8 cellular contexts compared by ENCODE assay signal in the genomic region with DNA sequence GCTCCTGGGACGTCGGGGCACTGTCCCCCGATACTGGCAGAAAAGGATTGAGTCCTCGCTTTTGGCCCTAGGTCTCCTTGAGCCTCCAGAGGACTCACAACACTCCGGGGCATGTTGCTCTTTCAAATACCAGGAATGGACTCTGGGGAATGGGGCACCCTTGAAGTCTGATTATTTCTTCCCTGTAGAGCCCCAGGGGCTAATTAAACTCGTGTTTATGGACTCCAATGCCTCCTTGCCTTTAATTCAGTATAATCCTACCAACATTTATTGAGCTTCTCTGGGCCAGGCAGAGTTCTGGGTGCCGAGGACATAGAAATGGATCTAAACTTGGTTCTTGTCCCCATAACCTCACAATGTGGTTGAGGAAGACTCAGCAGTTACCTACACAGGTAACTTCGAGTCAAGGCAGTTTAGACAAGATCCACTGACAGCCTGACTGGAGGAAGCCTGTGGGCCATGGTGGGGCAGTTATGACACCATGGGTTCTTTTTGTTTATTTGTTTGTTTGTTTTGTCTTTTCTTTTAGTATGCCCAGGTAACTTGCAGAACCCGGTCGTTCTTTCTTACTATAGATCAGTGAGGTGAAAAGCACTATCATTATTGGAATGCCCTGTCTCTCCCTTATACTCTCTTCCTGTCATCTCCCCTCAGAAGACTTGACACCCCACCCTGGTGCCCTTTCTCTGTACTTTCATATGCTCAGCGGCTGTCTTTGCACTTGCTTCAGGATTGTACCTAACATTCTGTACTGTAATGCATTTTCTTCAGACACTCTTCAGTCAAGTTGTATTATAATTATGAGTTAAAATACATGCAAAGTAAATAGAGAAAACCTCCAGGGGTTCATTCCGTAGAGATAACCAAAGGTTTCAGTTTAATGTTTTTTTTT. TPM values are rescaled to one million over a fixed set of nuclear protein-coding genes. Genes with fewer than 3 reads are reported as not detected.
DNase-seq lines count a peak whose midpoint lies in the region; ATAC-seq and TF ChIP-seq lines count a peak whose summit lies in the region.

No MANE protein-coding gene starts in this region.

- H4K20me1 ChIP-seq in DOHH2 (ENCODE audit: control insufficient read depth, insufficient read depth, low read depth, low read length) (no peaks in the 10 kb centered on the region), HCT116 (ENCODE audit: insufficient read depth) (no peaks in the 10 kb centered on the region)

- BruUV-seq in HCT116 (replicated peaks; lab: Mats Ljungman, UMichigan) = TSS peak; percentile 36

- WGBS in ectodermal cell, 2 experiments = 41 to 42% methylated on average over 12 of the region's 12 CpGs

- intact Hi-C loops in HCT116 (cut with micrococcal nuclease) = loop anchor here (1.0 to 2.0 kb wide), 2 partner anchors 32 to 113 kb away; no protein-coding TSS in a partner anchor

- H3K4me1 ChIP-seq in DOHH2 (ENCODE audit: control insufficient read depth, low read length) (peaks cover 59% of the 10 kb centered on the region), HCT116 (ENCODE audit: control insufficient read depth in 1 of 2, insufficient read depth in 2 of 2, low read length in 2 of 2) (peaks cover 21 to 83% of the 10 kb centered on the region in 2 experiments), SJSA1 (replicated peaks) (peaks cover 52% of the 10 kb centered on the region), ectodermal cell (ENCODE audit: control insufficient read depth, insufficient read depth, low read length) (no peaks in the 10 kb centered on the region), mucosa of stomach (ENCODE audit: control insufficient read depth, insufficient read depth, low read length) (peaks cover 12% of the 10 kb centered on the region)

- TF ChIP-seq POLR2A in HCT116 (IDR thresholded peaks at IDR 0.05; ENCODE audit: borderline replicate concordance, extremely low read depth, insufficient read depth, insufficient read length) = no peak

- CTCF ChIA-PET in HCT116 (lab: Charles Lee) = interaction anchor here (1.3 to 3.3 kb wide), 4 partner anchors 8 to 39 kb away, joined by 4 to 30 read pairs (median 4); no protein-coding TSS in a partner anchor

- H3K4me3 ChIP-seq in DOHH2 (ENCODE audit: low read length) (peak overlapping the region; percentile 92), HCT116 (replicated peaks in 1 of 2; ENCODE audit: low read depth in 1 of 2, low read length in 2 of 2) (peak overlapping the region; percentile 81), SJSA1 (peak overlapping the region; percentile 81), ectodermal cell (ENCODE audit: insufficient read depth, low read depth, low read length) (peak overlapping the region; percentile 43), mucosa of stomach (ENCODE audit: low read length) (peak overlapping the region; percentile 59)

- peak; percentile 46 for ATAC-seq in HCT116

- TF ChIP-seq RAD21 in HCT116 (IDR thresholded peaks at IDR 0.05; ENCODE audit: low read depth) = no peak

- H3K9ac ChIP-seq in HCT116 (ENCODE audit: low read length) (peak overlapping the region; percentile 97), mucosa of stomach (ENCODE audit: low read length) (peak overlapping the region; percentile 88)

- H3K27ac ChIP-seq in DOHH2 (ENCODE audit: low read depth, low read length) (peak overlapping the region; percentile 88), HCT116 (ENCODE audit: low read depth, low read length) (peak overlapping the region; percentile 96), SJSA1 (peak overlapping the region; percentile 95), ectodermal cell (ENCODE audit: insufficient read depth, low read depth, low read length, poor library complexity, severe bottlenecking) (no peak overlapping the region)

- peaks cover 14% of the 10 kb centered on the region for H3F3A ChIP-seq in DOHH2 (ENCODE audit: control insufficient read depth, insufficient read depth)

- POLR2A ChIA-PET in HCT116 (lab: Charles Lee) = interaction anchor here (1.0 to 3.4 kb wide), 2 partner anchors 35 to 114 kb away, joined by 3 to 7 read pairs; no protein-coding TSS in a partner anchor

- no peaks in the 10 kb centered on the region for H3K9me3 ChIP-seq in DOHH2 (ENCODE audit: control insufficient read depth, insufficient read depth, low read length)
- H3K9me3 ChIP-seq in HCT116 (ENCODE audit: control insufficient read depth in 1 of 2, insufficient read depth in 1 of 2, low read depth in 1 of 2, low read length in 2 of 2) = no peaks in the 10 kb centered on the region
- no peaks in the 10 kb centered on the region; the same call in 1 of the 2 replicates for H3K9me3 ChIP-seq in SJSA1 (replicated peaks)
- no peaks in the 10 kb centered on the region for H3K9me3 ChIP-seq in ectodermal cell (ENCODE audit: control insufficient read depth, low read length)
- H3K9me3 ChIP-seq in mucosa of stomach (ENCODE audit: control insufficient read depth, low read length) = no peaks in the 10 kb centered on the region

- TF ChIP-seq CTCF in DOHH2 (IDR thresholded peaks at IDR 0.05; ENCODE audit: low read depth, low read length, poor library complexity, severe bottlenecking) (no peak), HCT116 (IDR thresholded peaks at IDR 0.05 in 2 of 3, conservative IDR thresholded peaks at IDR 0.05 in 1 of 3; ENCODE audit: borderline replicate concordance in 1 of 3, insufficient read depth in 1 of 3, low read depth in 2 of 3, low read length in 2 of 3) (no peak), GM10266 (IDR thresholded peaks at IDR 0.05; ENCODE audit: control insufficient read depth, insufficient read depth, low read depth, missing control alignments) (no peak)

- H2AFZ ChIP-seq in HCT116 (ENCODE audit: low read depth, low read length, poor library complexity, severe bottlenecking) = no peak overlapping the region

- H3K9me2 ChIP-seq in DOHH2 (replicated peaks; ENCODE audit: control insufficient read depth, low read length) (no peaks in the 10 kb centered on the region), HCT116 (ENCODE audit: insufficient read depth) (no peaks in the 10 kb centered on the region)

- H3K79me2 ChIP-seq in DOHH2 (ENCODE audit: control insufficient read depth, low read length) (peaks cover 11% of the 10 kb centered on the region), HCT116 (ENCODE audit: insufficient read depth, low read length) (peaks cover 81% of the 10 kb centered on the region)

- H3K4me2 ChIP-seq in DOHH2 (ENCODE audit: low read length) (peak overlapping the region; percentile 88), HCT116 (ENCODE audit: low read length) (peak overlapping the region; percentile 84)

- DNase-seq in HCT116 (ENCODE audit: low read depth, low spot score) (peak; percentile 33), SJSA1 (ENCODE audit: low read depth in 1 of 2, low spot score in 2 of 2) (no peak), iPS-NIHi7 (ENCODE audit: extremely low spot score) (no peak), GM10266 (ENCODE audit: extremely low spot score) (no peak)
- DNase-seq in activated CD8-positive, alpha-beta memory T cell treated with anti-CD3 and anti-CD28 coated beads for 24 hours = no peak

- RAD21 ChIA-PET in HCT116 (lab: Charles Lee; ENCODE audit: low non-redundant PET in 1 of 2, low total read pairs in 2 of 2, uncharacterized antibody in 2 of 2, unreplicated experiment in 2 of 2) = interaction anchor here in 1 of 2 experiments (0.6 to 1.3 kb wide), 2 partner anchors 39 to 138 kb away, joined by 4 to 6 read pairs; no protein-coding TSS in a partner anchor

- H3K36me3 ChIP-seq in DOHH2 (ENCODE audit: control insufficient read depth, low read length) (no peaks in the 10 kb centered on the region), HCT116 (ENCODE audit: control insufficient read depth in 1 of 2, insufficient read depth in 2 of 2, low read length in 2 of 2) (no peaks in the 10 kb centered on the region), SJSA1 (peaks cover 37% of the 10 kb centered on the region), ectodermal cell (ENCODE audit: control insufficient read depth, insufficient read depth, low read length) (no peaks in the 10 kb centered on the region), mucosa of stomach (ENCODE audit: control insufficient read depth, insufficient read depth, low read length) (no peaks in the 10 kb centered on the region)

- H3K27me3 ChIP-seq in DOHH2 (ENCODE audit: control insufficient read depth, low read length) = no peaks in the 10 kb centered on the region
- no peaks in the 10 kb centered on the region for H3K27me3 ChIP-seq in HCT116 (ENCODE audit: insufficient read depth, low read length)
- H3K27me3 ChIP-seq in SJSA1 (replicated peaks) = no peaks in the 10 kb centered on the region
- peaks cover 8% of the 10 kb centered on the region for H3K27me3 ChIP-seq in ectodermal cell (ENCODE audit: control insufficient read depth, insufficient read depth, low read length, poor library complexity, severe bottlenecking)
- no peaks in the 10 kb centered on the region for H3K27me3 ChIP-seq in mucosa of stomach (ENCODE audit: control insufficient read depth, insufficient read depth, low read length)

TF ChIP-seq in HCT116, 20 proteins besides CTCF, POLR2A, EP300 and RAD21 (continues in another document):
- peak; percentile 45 for TF ChIP-seq SP1 (IDR thresholded peaks at IDR 0.05; ENCODE audit: low read depth)
- TF ChIP-seq EZH2 (IDR thresholded peaks at IDR 0.05) = no peak
- no peak for TF ChIP-seq SIN3A (IDR thresholded peaks at IDR 0.05; ENCODE audit: low read depth)
- TF ChIP-seq EZH2phosphoT487 (IDR thresholded peaks at IDR 0.05; ENCODE audit: borderline replicate concordance) = no peak
- no peak for TF ChIP-seq CEBPB (IDR thresholded peaks at IDR 0.05; ENCODE audit: low read depth)

RNA-seq across cellular contexts. Expression of gene CFLAR, which starts 3.2 kb away (rescaled TPM):
- total RNA-seq in HCT116 (2021; ENCODE audit: unreplicated experiment) = 35.6 TPM
- polyA plus RNA-seq in HCT116 (2012) = 19.8 and 21.2 TPM in 2 replicates
- 70.4 and 79.7 TPM in 2 replicates for total RNA-seq in SJSA1 (2014; rRNA removed; shearing (Covaris generic))
- polyA plus RNA-seq in ectodermal cell (2013, experiment 1 of 4) = 10.6 TPM
- polyA plus RNA-seq in ectodermal cell (2013, experiment 2 of 4) = 9.1 TPM
- 6.0 TPM for polyA plus RNA-seq in ectodermal cell (2013, experiment 3 of 4)
- 8.4 TPM for polyA plus RNA-seq in ectodermal cell (2013, experiment 4 of 4)

RNA-seq across cellular contexts. Expression of gene NDUFB3, which starts 47.4 kb away (rescaled TPM):
- total RNA-seq in HCT116 (2021; ENCODE audit: unreplicated experiment) = 94.6 TPM
- polyA plus RNA-seq in HCT116 (2012) = 44.9 and 56.2 TPM in 2 replicates
- 174 and 315 TPM in 2 replicates for total RNA-seq in SJSA1 (2014; rRNA removed; shearing (Covaris generic))
- polyA plus RNA-seq in ectodermal cell (2013, experiment 1 of 4) = 66.5 TPM
- polyA plus RNA-seq in ectodermal cell (2013, experiment 2 of 4) = 75.4 TPM
- polyA plus RNA-seq in ectodermal cell (2013, experiment 3 of 4) = 76.3 TPM
- 77.9 TPM for polyA plus RNA-seq in ectodermal cell (2013, experiment 4 of 4)

RNA-seq across cellular contexts. Expression of gene HYCC2, which starts 47.7 kb away (rescaled TPM):
- total RNA-seq in HCT116 (2021; ENCODE audit: unreplicated experiment) = 9.9 TPM
- polyA plus RNA-seq in HCT116 (2012) = 1.4 and 2.0 TPM in 2 replicates
- total RNA-seq in SJSA1 (2014; rRNA removed; shearing (Covaris generic)) = 6.7 and 14.8 TPM in 2 replicates
- polyA plus RNA-seq in ectodermal cell (2013, experiment 1 of 4) = 7.1 TPM
- 5.5 TPM for polyA plus RNA-seq in ectodermal cell (2013, experiment 2 of 4)
- 5.3 TPM for polyA plus RNA-seq in ectodermal cell (2013, experiment 3 of 4)
- 5.0 TPM for polyA plus RNA-seq in ectodermal cell (2013, experiment 4 of 4)
